ENCODE assay signal across 20 cellular contexts in the genomic region with DNA sequence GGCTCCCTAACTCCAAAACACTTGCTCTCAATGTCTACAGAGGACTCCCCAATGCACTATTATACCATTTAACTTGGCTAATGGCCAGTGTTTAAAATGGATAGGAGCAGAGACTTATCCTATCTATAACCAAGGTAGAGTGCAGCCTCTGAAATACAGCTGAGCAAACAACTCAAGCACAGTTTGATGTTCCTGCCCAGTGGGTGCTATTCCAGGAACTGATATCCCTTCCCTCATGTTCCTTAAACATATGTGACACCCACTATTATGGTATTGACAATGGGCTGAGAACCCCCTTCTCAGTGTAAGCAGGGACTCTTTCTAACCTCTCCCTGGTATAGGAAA. TPM values are rescaled to one million over a fixed set of nuclear protein-coding genes. Genes with fewer than 3 reads are reported as not detected.
DNase-seq lines count a peak whose midpoint lies in the region; ATAC-seq and TF ChIP-seq lines count a peak whose summit lies in the region.
"Had no signal": no experiment of that assay in that cellular context is flagged by ENCODE, and none has a peak within 500 bp of the region (broad histone marks: within the 10 kb centered on the region; RNA-seq: fewer than 3 reads in every experiment).

No MANE protein-coding gene starts in this region.

- H3K36me3 ChIP-seq in ascending aorta = no peaks in the 10 kb centered on the region
- H3K36me3 ChIP-seq: sigmoid colon, stomach had no signal

- peaks cover 0 to 7% (median 0%) of the 10 kb centered on the region in 7 donors for H3K9me3 Mint-ChIP-seq in CD14-positive monocyte
- H3K9me3 Mint-ChIP-seq: activated CD4-positive, alpha-beta T cell treated with anti-CD3 and anti-CD28 coated beads, Interleukin-2, amount 10 ng/mL, durations not matched to agents 7 days and 5 days had no signal

- peaks cover 11% of the 10 kb centered on the region for H3K4me1 Mint-ChIP-seq in CD14-positive monocyte
- H3K4me1 Mint-ChIP-seq: activated CD4-positive, alpha-beta T cell treated with anti-CD3 and anti-CD28 coated beads, Interleukin-2, amount 10 ng/mL, durations not matched to agents 7 days and 5 days; central memory CD8-positive, alpha-beta T cell had no signal

- H3K27ac ChIP-seq in ascending aorta = no peak overlapping the region
- H3K27ac ChIP-seq: sigmoid colon, stomach had no signal

- H3K27me3 ChIP-seq in ascending aorta = no peaks in the 10 kb centered on the region
- H3K27me3 ChIP-seq: sigmoid colon, stomach had no signal

- TF ChIP-seq CTCF in ascending aorta (IDR thresholded peaks at IDR 0.05) (no peak), CD14-positive monocyte (IDR thresholded peaks at IDR 0.05) (no peak)

- no peaks in the 10 kb centered on the region for H3K9me3 ChIP-seq in ascending aorta
- H3K9me3 ChIP-seq: sigmoid colon, stomach had no signal

- no peak overlapping the region for H3K4me3 Mint-ChIP-seq in CD14-positive monocyte
- H3K4me3 Mint-ChIP-seq: activated CD4-positive, alpha-beta T cell treated with anti-CD3 and anti-CD28 coated beads, Interleukin-2, amount 10 ng/mL, durations not matched to agents 7 days and 5 days; central memory CD8-positive, alpha-beta T cell had no signal

- peak overlapping the region in 1 of 7 donors; percentile 12 for H3K27ac Mint-ChIP-seq in CD14-positive monocyte
- H3K27ac Mint-ChIP-seq: activated CD4-positive, alpha-beta T cell treated with anti-CD3 and anti-CD28 coated beads, Interleukin-2, amount 10 ng/mL, durations not matched to agents 7 days and 5 days had no signal

- H3K4me3 ChIP-seq in ascending aorta = no peak overlapping the region
- H3K4me3 ChIP-seq: sigmoid colon, stomach had no signal

- H3K27me3 Mint-ChIP-seq in CD14-positive monocyte (ENCODE audit: low read depth in 3 of 3) = peaks cover 1 to 9% (median 3%) of the 10 kb centered on the region in 3 donors

- peak; percentile 97 for DNase-seq in DMS153 treated with DMSO at 0.1 percent for 48 hours (lab: John Stamatoyannopoulos, UW; ENCODE audit: unreplicated experiment)
- peak; percentile 96 for DNase-seq in NCI-H1092 (lab: John Stamatoyannopoulos, UW)
- peak; percentile 94 for DNase-seq in NCI-H2107 treated with DMSO at 0.1 percent for 48 hours (lab: John Stamatoyannopoulos, UW; ENCODE audit: unreplicated experiment)
- DNase-seq in SHP77 treated with DMSO at 0.1 percent for 48 hours (lab: John Stamatoyannopoulos, UW) = peak; percentile 86
- DNase-seq in ascending aorta (ENCODE audit: low spot score in 2 of 2) = no peak
- no peak for DNase-seq in COLO829 (ENCODE audit: low spot score)
- no peak for DNase-seq in CD14-positive monocyte (ENCODE audit: low spot score)
- DNase-seq: ACHN; activated CD4-positive, alpha-beta T cell treated with anti-CD3 and anti-CD28 coated beads, Interleukin-2, amount 10 ng/mL, durations not matched to agents 7 days and 5 days; activated gamma-delta T cell treated with Interleukin-2 at 50 U/mL for 16 hours; amygdala; effector CD8-positive, alpha-beta T cell; KG1; NCI-H1694 treated with DMSO at 0.1 percent for 48 hours; Right ventricle myocardium superior; sigmoid colon; stimulated activated CD4-positive, alpha-beta T cell treated with anti-CD3 and anti-CD28 coated beads, Interleukin-1b, Interleukin-23, amount 100 ng/mL, for 48 hours; stomach had no signal

- no peaks in the 10 kb centered on the region for H3K36me3 Mint-ChIP-seq in CD14-positive monocyte

- no peaks in the 10 kb centered on the region for H3K4me1 ChIP-seq in ascending aorta

- intact Hi-C loops in ascending aorta (cut with DNase I) = loop anchor here (2.0 kb wide), 1 partner anchor 33 kb away; no protein-coding TSS in a partner anchor
- intact Hi-C loops in CD14-positive monocyte (cut with micrococcal nuclease) = no loop called here

- no peak for ATAC-seq in HG03521 (IDR thresholded peaks at IDR 0.05; ENCODE audit: unreplicated experiment)

RNA-seq across cellular contexts. Expression of gene SH3GLB1, which starts 51.7 kb away (rescaled TPM):
- 28.9 TPM for total RNA-seq in ascending aorta
- 10 to 100 TPM; 75.8 to 92.3 TPM for polyA plus RNA-seq in CD14-positive monocyte

Comparison
In these comparisons a context has a peak if more than half of its experiments do, and no peak if none do; other contexts are left out.
1. DNase-seq: peak in DMS153 treated with DMSO at 0.1 percent for 48 hours (single experiment), NCI-H1092 (single experiment), NCI-H2107 treated with DMSO at 0.1 percent for 48 hours (single experiment) and SHP77 treated with DMSO at 0.1 percent for 48 hours (single experiment); none in ascending aorta (0 of 2), COLO829 (single experiment) and CD14-positive monocyte (single experiment).